1 cellular context compared by ENCODE assay signal in genomic region chr5:91182763-91183162, GRCh38.
TF ChIP-seq lines count a peak whose summit lies in the region.

No MANE protein-coding gene starts in this region.

TF ChIP-seq in HepG2, 621 proteins besides CTCF, POLR2A, EP300 and RAD21 (continued from another document):
- no peak for TF ChIP-seq NFYB (CRISPR knock-in tag; IDR thresholded peaks at IDR 0.05)
- TF ChIP-seq HNF4A (CRISPR knock-in tag; IDR thresholded peaks at IDR 0.05) = no peak
- TF ChIP-seq MTA3 (CRISPR knock-in tag; IDR thresholded peaks at IDR 0.05) = no peak
